In the genomic region with DNA sequence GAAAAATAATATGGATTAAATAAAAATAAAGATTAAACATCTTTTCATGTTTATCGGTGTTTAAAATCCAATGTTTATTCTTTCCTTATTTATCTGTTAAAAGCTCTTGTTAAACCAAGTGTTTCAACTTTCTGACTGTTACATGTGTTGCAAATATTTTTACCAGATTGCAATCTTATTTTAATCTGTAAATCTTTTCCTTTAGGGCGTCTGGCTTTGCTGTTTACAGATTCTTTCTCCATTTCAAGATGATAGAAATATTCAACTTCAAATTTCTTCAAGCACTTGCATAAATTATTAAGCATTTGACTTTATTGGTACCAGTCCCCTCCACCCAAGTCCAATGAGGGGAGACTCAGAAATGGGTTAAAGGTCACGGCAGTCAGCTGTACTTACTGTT, we compare ENCODE assay signal across 22 cellular contexts.
"Had no signal": no experiment of that assay in that cellular context is flagged by ENCODE, and none has a peak within 500 bp of the region (broad histone marks: within the 10 kb centered on the region; RNA-seq: fewer than 3 reads in every experiment).

No MANE protein-coding gene starts in this region.

- H3K36me3 ChIP-seq: heart right ventricle, neutrophil, right lobe of liver, tibial nerve, upper lobe of right lung, vagina had no signal

- FAIRE-seq: frontal cortex, islet of Langerhans had no signal

- H3K9me3 ChIP-seq: heart right ventricle, mucosa of descending colon, neutrophil, psoas muscle, right lobe of liver, testis, tibial nerve, upper lobe of right lung, vagina had no signal

- DNase-seq: cortex of kidney; effector memory CD4-positive, alpha-beta T cell; heart right ventricle; hypothalamus; kidney glomerular epithelial cell; mucosa of descending colon; naive thymus-derived CD8-positive, alpha-beta T cell; psoas muscle; retina; right lobe of liver; stimulated activated CD4-positive, alpha-beta T cell treated with anti-CD3 and anti-CD28 coated beads, Interleukin-2, amount 100 ng/mL, for 24 hours; stimulated activated CD4-positive, alpha-beta T cell treated with anti-CD3 and anti-CD28 coated beads, Interleukin-4, amount 100 ng/mL, for 4 hours; stimulated activated naive B cell treated with anti-CD40 and anti-IgM and Interleukin-4, amounts not matched to agents 10 μg/mL and 1 μg/mL and 100 μg/mL, for 72 hours; stimulated activated naive CD8-positive, alpha-beta T cell treated with anti-CD3 and anti-CD28 coated beads, Interleukin-15, amount 100 ng/mL, for 72 hours; testis; upper lobe of right lung had no signal

- H3K27ac ChIP-seq: epithelial cell of prostate, heart right ventricle, neutrophil, psoas muscle, right lobe of liver, testis, tibial nerve, upper lobe of right lung, vagina had no signal

- ATAC-seq: heart right ventricle; mucosa of descending colon; naive thymus-derived CD8-positive, alpha-beta T cell; psoas muscle; right lobe of liver; stimulated activated naive B cell treated with anti-CD40 and anti-IgM and Interleukin-4, amounts not matched to agents 10 μg/mL and 1 μg/mL and 100 μg/mL, for 72 hours; stimulated activated naive CD8-positive, alpha-beta T cell treated with anti-CD3 and anti-CD28 coated beads, Interleukin-15, amount 100 ng/mL, for 72 hours; upper lobe of right lung had no signal

- H3K4me1 ChIP-seq: heart right ventricle, right lobe of liver, testis, tibial nerve, upper lobe of right lung, vagina had no signal

- H3K4me3 ChIP-seq: heart right ventricle, mucosa of descending colon, psoas muscle, right lobe of liver, testis, tibial nerve, upper lobe of right lung, vagina had no signal

- H3K27me3 ChIP-seq: heart right ventricle, neutrophil, right lobe of liver, testis, tibial nerve, upper lobe of right lung, vagina had no signal
